In genomic region chr22:39212721-39213376, GRCh38 we compare ENCODE assay signal across 1 cellular context.
TF ChIP-seq lines count a peak whose summit lies in the region.

No MANE protein-coding gene starts in this region.

TF ChIP-seq in GM23338, 12 proteins besides CTCF, POLR2A, EP300 and RAD21 (continued from another document):
- no peak for TF ChIP-seq ZNF462 (CRISPR knock-in tag; IDR thresholded peaks at IDR 0.05)
- no peak for TF ChIP-seq JUNB (IDR thresholded peaks at IDR 0.05; ENCODE audit: unreplicated experiment)
- no peak for TF ChIP-seq ETS1 (IDR thresholded peaks at IDR 0.05)
- TF ChIP-seq NANOG (IDR thresholded peaks at IDR 0.05; ENCODE audit: borderline replicate concordance), result no peak
- TF ChIP-seq POLR2AphosphoS5 (IDR thresholded peaks at IDR 0.05; ENCODE audit: low read depth), result no peak
- TF ChIP-seq STAT1 (IDR thresholded peaks at IDR 0.05; ENCODE audit: unreplicated experiment), result no peak
- no peak for TF ChIP-seq ZNF331 (CRISPR knock-in tag; IDR thresholded peaks at IDR 0.05; ENCODE audit: low read depth)
- TF ChIP-seq REST (IDR thresholded peaks at IDR 0.05; ENCODE audit: unreplicated experiment), result no peak
- TF ChIP-seq ZNF114 (CRISPR knock-in tag; IDR thresholded peaks at IDR 0.05), result no peak
- TF ChIP-seq EZH2phosphoT487 (IDR thresholded peaks at IDR 0.05; ENCODE audit: unreplicated experiment), result no peak
